ENCODE assay signal across 13 cellular contexts in genomic region chr5:176618783-176619182, GRCh38. TPM values are rescaled to one million over a fixed set of nuclear protein-coding genes. Genes with fewer than 3 reads are reported as not detected.
A peak's percentile ranks its signal among the peaks of the same experiment; 100 is the strongest.
DNase-seq lines count a peak whose midpoint lies in the region; ATAC-seq and TF ChIP-seq lines count a peak whose summit lies in the region.
"Had no signal": no experiment of that assay in that cellular context is flagged by ENCODE, and none has a peak within 500 bp of the region (broad histone marks: within the 10 kb centered on the region; RNA-seq: fewer than 3 reads in every experiment).

No MANE protein-coding gene starts in this region.

- H3K9ac ChIP-seq in BLaER1 treated with 17β-estradiol and CSF1 and Interleukin-3, amounts not matched to agents 10 nM and 100 nM = no peak overlapping the region

- H3K36me3 Mint-ChIP-seq in GM23338 (ENCODE audit: low read depth) = no peaks in the 10 kb centered on the region
- H3K36me3 Mint-ChIP-seq in naive thymus-derived CD8-positive, alpha-beta T cell = no peaks in the 10 kb centered on the region
- no peaks in the 10 kb centered on the region for H3K36me3 Mint-ChIP-seq in activated CD4-positive, alpha-beta T cell treated with anti-CD3 and anti-CD28 coated beads, Interleukin-2, amount 10 ng/mL, durations not matched to agents 7 days and 5 days (ENCODE audit: low read depth)

- no peaks in the 10 kb centered on the region for H3K9me2 ChIP-seq in GM23338 (ENCODE audit: insufficient read depth)

- H3K4me1 ChIP-seq in BLaER1 treated with 17β-estradiol and CSF1 and Interleukin-3, amounts not matched to agents 10 nM and 100 nM = peaks cover 37 to 62% (median 46%) of the 10 kb centered on the region in 10 experiments
- no peaks in the 10 kb centered on the region; the same call in 1 of the 2 replicates for H3K4me1 ChIP-seq in GM23338 (ENCODE audit: insufficient read depth)

- H3K9me3 Mint-ChIP-seq in GM23338 = no peaks in the 10 kb centered on the region; the same call in 2 of the 3 replicates
- H3K9me3 Mint-ChIP-seq in naive thymus-derived CD8-positive, alpha-beta T cell = no peaks in the 10 kb centered on the region
- no peaks in the 10 kb centered on the region for H3K9me3 Mint-ChIP-seq in activated CD4-positive, alpha-beta T cell treated with anti-CD3 and anti-CD28 coated beads, Interleukin-2, amount 10 ng/mL, durations not matched to agents 7 days and 5 days
- H3K9me3 Mint-ChIP-seq: nephron had no signal

- peaks cover 0 to 18% (median 5%) of the 10 kb centered on the region in 11 experiments; a peak in 8 of 22 replicates for H4K20me1 ChIP-seq in BLaER1 treated with 17β-estradiol and CSF1 and Interleukin-3, amounts not matched to agents 10 nM and 100 nM
- H4K20me1 ChIP-seq in GM23338 (replicated peaks; ENCODE audit: insufficient read depth) = no peaks in the 10 kb centered on the region

- peaks cover 6% of the 10 kb centered on the region for H3K4me1 Mint-ChIP-seq in GM23338
- peaks cover 7 to 22% (median 18%) of the 10 kb centered on the region in 4 donors for H3K4me1 Mint-ChIP-seq in naive thymus-derived CD8-positive, alpha-beta T cell
- H3K4me1 Mint-ChIP-seq in activated CD4-positive, alpha-beta T cell treated with anti-CD3 and anti-CD28 coated beads, Interleukin-2, amount 10 ng/mL, durations not matched to agents 7 days and 5 days = peaks cover 9% of the 10 kb centered on the region
- H3K4me1 Mint-ChIP-seq: nephron had no signal

- no peak overlapping the region for H3K27ac ChIP-seq in BLaER1 treated with 17β-estradiol and CSF1 and Interleukin-3, amounts not matched to agents 10 nM and 100 nM
- H3K27ac ChIP-seq in GM23338 (ENCODE audit: low read depth) (no peak overlapping the region), brain microvascular endothelial cell (no peak overlapping the region)
- H3K27ac ChIP-seq: SJCRH30 had no signal

- CTCF ChIA-PET in activated CD4-positive, alpha-beta T cell treated with anti-CD3 and anti-CD28 coated beads, Interleukin-2, amount 10 ng/mL, durations not matched to agents 7 days and 5 days (lab: Charles Lee) = interaction anchor here (1.0 kb wide), 1 partner anchor 64 kb away, joined by 3 read pairs; no protein-coding TSS in a partner anchor

- H3K27me3 ChIP-seq in BLaER1 treated with 17β-estradiol and CSF1 and Interleukin-3, amounts not matched to agents 10 nM and 100 nM = peaks cover 25 to 48% (median 41%) of the 10 kb centered on the region in 11 experiments
- H3K27me3 ChIP-seq in GM23338 (ENCODE audit: insufficient read depth) (peaks cover 38% of the 10 kb centered on the region), brain microvascular endothelial cell (replicated peaks) (peaks cover 18% of the 10 kb centered on the region)
- H3K27me3 ChIP-seq: SJCRH30 had no signal

- no peak for TF ChIP-seq CTCF in GM23338 (conservative IDR thresholded peaks at IDR 0.05; ENCODE audit: low read depth in 2 of 2)
- no peak for TF ChIP-seq CTCF in brain microvascular endothelial cell (IDR thresholded peaks at IDR 0.05; ENCODE audit: low read depth, low read length, missing control alignments)

- H3K4me3 Mint-ChIP-seq in GM23338 = peak overlapping the region; percentile 59; the same call in 2 of the 3 replicates
- H3K4me3 Mint-ChIP-seq in naive thymus-derived CD8-positive, alpha-beta T cell = peak overlapping the region in 9 of 10 donors; percentile 53 to 91 (median 70)
- H3K4me3 Mint-ChIP-seq in activated CD4-positive, alpha-beta T cell treated with anti-CD3 and anti-CD28 coated beads, Interleukin-2, amount 10 ng/mL, durations not matched to agents 7 days and 5 days = no peak overlapping the region
- H3K4me3 Mint-ChIP-seq: nephron had no signal

- H3K9me3 ChIP-seq in BLaER1 treated with 17β-estradiol and CSF1 and Interleukin-3, amounts not matched to agents 10 nM and 100 nM (replicated peaks in 1 of 11) = peaks cover 0 to 8% (median 0%) of the 10 kb centered on the region in 11 experiments; a peak in 2 of 22 replicates
- H3K9me3 ChIP-seq: SJCRH30 had no signal

- ATAC-seq in GM23338 = peak; percentile 4; the same call in 2 of the 3 replicates
- ATAC-seq in naive thymus-derived CD8-positive, alpha-beta T cell = no peak

- H3F3A ChIP-seq in GM23338 (replicated peaks; ENCODE audit: low read depth) = no peaks in the 10 kb centered on the region

- in situ Hi-C loops in brain microvascular endothelial cell (cut with HindIII; ENCODE audit: low pct_ligation_motif_present, low sequenced_read_pairs) = no loop called here

- peaks cover 45% of the 10 kb centered on the region for H3K27me3 Mint-ChIP-seq in GM23338 (ENCODE audit: insufficient read depth, low read depth, poor library complexity)
- H3K27me3 Mint-ChIP-seq in naive thymus-derived CD8-positive, alpha-beta T cell = peaks cover 13 to 74% (median 32%) of the 10 kb centered on the region in 5 donors
- H3K27me3 Mint-ChIP-seq in activated CD4-positive, alpha-beta T cell treated with anti-CD3 and anti-CD28 coated beads, Interleukin-2, amount 10 ng/mL, durations not matched to agents 7 days and 5 days = peaks cover 66% of the 10 kb centered on the region

- POLR2A ChIA-PET in naive thymus-derived CD8-positive, alpha-beta T cell (lab: Charles Lee) = interaction anchor here (1.1 kb wide), 1 partner anchor 388 kb away, joined by 4 read pairs; the partner anchor contains the start of gene UIMC1
- POLR2A ChIA-PET in activated CD4-positive, alpha-beta T cell treated with anti-CD3 and anti-CD28 coated beads, Interleukin-2, amount 10 ng/mL, durations not matched to agents 7 days and 5 days (lab: Charles Lee) = no interaction called here

- H3K36me3 ChIP-seq in BLaER1 treated with 17β-estradiol and CSF1 and Interleukin-3, amounts not matched to agents 10 nM and 100 nM = no peaks in the 10 kb centered on the region
- H3K36me3 ChIP-seq in GM23338 (ENCODE audit: insufficient read depth) = no peaks in the 10 kb centered on the region
- H3K36me3 ChIP-seq in brain microvascular endothelial cell (replicated peaks) = no peaks in the 10 kb centered on the region
- H3K36me3 ChIP-seq: SJCRH30 had no signal

- peak overlapping the region in 6 of 10 experiments; percentile 27 to 56 (median 40); a peak in 9 of 20 replicates for H3K4me3 ChIP-seq in BLaER1 treated with 17β-estradiol and CSF1 and Interleukin-3, amounts not matched to agents 10 nM and 100 nM
- H3K4me3 ChIP-seq in GM23338 (peak overlapping the region; percentile 49), brain microvascular endothelial cell (ENCODE audit: low read depth, low read length) (peak overlapping the region; percentile 29)
- H3K4me3 ChIP-seq: SJCRH30 had no signal

- no peak for DNase-seq in GM23338 (ENCODE audit: low spot score)
- no peak for DNase-seq in brain microvascular endothelial cell
- no peak for DNase-seq in naive thymus-derived CD8-positive, alpha-beta T cell
- DNase-seq in central memory CD4-positive, alpha-beta T cell = no peak
- no peak for DNase-seq in occipital lobe (lab: John Stamatoyannopoulos, UW)
- DNase-seq in activated CD4-positive, alpha-beta T cell treated with anti-CD3 and anti-CD28 coated beads, Interleukin-2, amount 10 ng/mL, durations not matched to agents 7 days and 5 days = no peak
- DNase-seq in amniotic stem cell (lab: John Stamatoyannopoulos, UW) = no peak
- DNase-seq: DMS 273 treated with DMSO at 0.1 percent for 48 hours, SJCRH30 had no signal

- H3K79me2 ChIP-seq in GM23338 (replicated peaks; ENCODE audit: insufficient read depth) = no peaks in the 10 kb centered on the region

- peak overlapping the region; percentile 66 to 90 (median 79) for H3K4me2 ChIP-seq in BLaER1 treated with 17β-estradiol and CSF1 and Interleukin-3, amounts not matched to agents 10 nM and 100 nM
- H3K4me2 ChIP-seq in GM23338 = peak overlapping the region; percentile 75

- H2AFZ ChIP-seq in GM23338 = peak overlapping the region; percentile 66; the same call in 1 of the 2 replicates

- no peak overlapping the region for H3K27ac Mint-ChIP-seq in GM23338
- H3K27ac Mint-ChIP-seq in naive thymus-derived CD8-positive, alpha-beta T cell = no peak overlapping the region
- H3K27ac Mint-ChIP-seq in activated CD4-positive, alpha-beta T cell treated with anti-CD3 and anti-CD28 coated beads, Interleukin-2, amount 10 ng/mL, durations not matched to agents 7 days and 5 days = no peak overlapping the region
- H3K27ac Mint-ChIP-seq: nephron had no signal

RNA-seq across cellular contexts. Expression of gene GPRIN1, which starts 8.8 kb away (rescaled TPM):
- 11.7 and 14.6 TPM in 2 replicates for total RNA-seq in GM23338 (2014; rRNA removed; shearing (Covaris generic))
- 3.8 and 4.4 TPM in 2 replicates for polyA plus RNA-seq in GM23338 (2016; fragmentation: Nextera tagmentation; extraction: Ambion mirVana)
- under 1 TPM in 1 of 2 experiments, not detected in 1; 0.11 TPM for total RNA-seq in naive thymus-derived CD8-positive, alpha-beta T cell
- polyA plus RNA-seq in naive thymus-derived CD8-positive, alpha-beta T cell = under 1 TPM in 2 of 3 donors, not detected in 1; 0.06 to 0.27 TPM
- total RNA-seq in occipital lobe = 107 TPM
- total RNA-seq in activated CD4-positive, alpha-beta T cell treated with anti-CD3 and anti-CD28 coated beads, Interleukin-2, amount 10 ng/mL, durations not matched to agents 7 days and 5 days = 1 to 10 TPM; 2.5 to 2.6 TPM

RNA-seq across cellular contexts. Expression of gene SNCB, which starts 11.6 kb away (rescaled TPM):
- 1.8 and 3.6 TPM in 2 replicates for total RNA-seq in GM23338 (2014; rRNA removed; shearing (Covaris generic))
- polyA plus RNA-seq in GM23338 (2016; fragmentation: Nextera tagmentation; extraction: Ambion mirVana) = 13.5 and 13.8 TPM in 2 replicates
- total RNA-seq in naive thymus-derived CD8-positive, alpha-beta T cell = not detected
- polyA plus RNA-seq in naive thymus-derived CD8-positive, alpha-beta T cell = not detected
- 12.6 TPM for total RNA-seq in occipital lobe
- total RNA-seq in activated CD4-positive, alpha-beta T cell treated with anti-CD3 and anti-CD28 coated beads, Interleukin-2, amount 10 ng/mL, durations not matched to agents 7 days and 5 days = not detected
- total RNA-seq: left colon, SJCRH30, skeletal muscle tissue had no signal

RNA-seq across cellular contexts. Expression of gene EIF4E1B, which starts 11.7 kb away (rescaled TPM):
- total RNA-seq in GM23338 (2014; rRNA removed; shearing (Covaris generic)) = 0.17 TPM in 1 of 2 replicates, not detected in the other
- polyA plus RNA-seq in GM23338 (2016; fragmentation: Nextera tagmentation; extraction: Ambion mirVana) = 0.10 TPM in 1 of 2 replicates, not detected in the other
- not detected for total RNA-seq in naive thymus-derived CD8-positive, alpha-beta T cell
- polyA plus RNA-seq in naive thymus-derived CD8-positive, alpha-beta T cell = not detected
- not detected for total RNA-seq in occipital lobe
- total RNA-seq in activated CD4-positive, alpha-beta T cell treated with anti-CD3 and anti-CD28 coated beads, Interleukin-2, amount 10 ng/mL, durations not matched to agents 7 days and 5 days = not detected
- total RNA-seq: left colon, SJCRH30, skeletal muscle tissue had no signal

RNA-seq across cellular contexts. Expression of gene TSPAN17, which starts 28.5 kb away (rescaled TPM):
- total RNA-seq in GM23338 (2014; rRNA removed; shearing (Covaris generic)) = 51.0 and 52.1 TPM in 2 replicates
- polyA plus RNA-seq in GM23338 (2016; fragmentation: Nextera tagmentation; extraction: Ambion mirVana) = 11.7 TPM in 2 replicates
- 10 to 100 TPM; 19.4 to 21.4 TPM for total RNA-seq in naive thymus-derived CD8-positive, alpha-beta T cell
- polyA plus RNA-seq in naive thymus-derived CD8-positive, alpha-beta T cell = 10 to 100 TPM; 13.5 to 26.0 (median 18.4) TPM
- 27.1 TPM for total RNA-seq in occipital lobe
- 10 to 100 TPM; 39.6 to 42.5 TPM for total RNA-seq in activated CD4-positive, alpha-beta T cell treated with anti-CD3 and anti-CD28 coated beads, Interleukin-2, amount 10 ng/mL, durations not matched to agents 7 days and 5 days
